24 cellular contexts compared by ENCODE assay signal in genomic region chr4:150619032-150619431, GRCh38. TPM values are rescaled to one million over a fixed set of nuclear protein-coding genes. Genes with fewer than 3 reads are reported as not detected.
A peak's percentile ranks its signal among the peaks of the same experiment; 100 is the strongest.
DNase-seq lines count a peak whose midpoint lies in the region; ATAC-seq and TF ChIP-seq lines count a peak whose summit lies in the region.
"Had no signal": no experiment of that assay in that cellular context is flagged by ENCODE, and none has a peak within 500 bp of the region (broad histone marks: within the 10 kb centered on the region; RNA-seq: fewer than 3 reads in every experiment).

No MANE protein-coding gene starts in this region.

- H3K23ac ChIP-seq in mesendoderm (ENCODE audit: low read length), result no peak overlapping the region

- H3K4me2 ChIP-seq in mesendoderm (ENCODE audit: low read length), result no peak overlapping the region

- no peak overlapping the region for H2BK15ac ChIP-seq in mesendoderm (replicated peaks; ENCODE audit: low read depth)

- peak overlapping the region; percentile 29 for H3K4me3 Mint-ChIP-seq in natural killer cell
- no peak overlapping the region for H3K4me3 Mint-ChIP-seq in natural killer cell treated with Interleukin-12 subunit alpha and Interleukin-12 subunit beta and Interleukin-15 and Interleukin-18, amount 100 ng/mL, for 72 hours
- H3K4me3 Mint-ChIP-seq: CD14-positive monocyte, neural crest cell had no signal

- H3K27ac Mint-ChIP-seq in natural killer cell, result peak overlapping the region; percentile 35 to 58
- H3K27ac Mint-ChIP-seq in natural killer cell treated with Interleukin-12 subunit alpha and Interleukin-12 subunit beta and Interleukin-15 and Interleukin-18, amount 100 ng/mL, for 72 hours, result no peak overlapping the region
- H3K27ac Mint-ChIP-seq: activated naive CD4-positive, alpha-beta T cell treated with anti-CD3 and anti-CD28 coated beads, Interleukin-2, amount 50 U/mL, for 72 hours; CD14-positive monocyte had no signal

- H3K9ac ChIP-seq in mesendoderm (ENCODE audit: low read length), result no peak overlapping the region

- no peaks in the 10 kb centered on the region for H3K4me1 ChIP-seq in mesendoderm (ENCODE audit: control insufficient read depth, low read depth, low read length)
- H3K4me1 ChIP-seq: body of pancreas, colonic mucosa, gastrocnemius medialis, spleen, vagina had no signal

- H3K4ac ChIP-seq in mesendoderm (ENCODE audit: low read depth, low read length), result no peak overlapping the region

- intact Hi-C loops in natural killer cell (cut with micrococcal nuclease), result no loop called here

- peaks cover 8 to 12% of the 10 kb centered on the region in 2 donors for H3K4me1 Mint-ChIP-seq in natural killer cell
- peaks cover 0 to 3% of the 10 kb centered on the region in 2 donors for H3K4me1 Mint-ChIP-seq in natural killer cell treated with Interleukin-12 subunit alpha and Interleukin-12 subunit beta and Interleukin-15 and Interleukin-18, amount 100 ng/mL, for 72 hours (ENCODE audit: low read depth in 2 of 2)
- H3K4me1 Mint-ChIP-seq: CD14-positive monocyte, neural crest cell had no signal

- no peak overlapping the region for H2AK5ac ChIP-seq in mesendoderm (ENCODE audit: low read length)

- no peak overlapping the region for H3K27ac ChIP-seq in mesendoderm (ENCODE audit: low read depth, low read length)
- H3K27ac ChIP-seq: body of pancreas, colonic mucosa, gastrocnemius medialis, spleen, vagina had no signal

- H3K36me3 ChIP-seq in mesendoderm (ENCODE audit: control insufficient read depth, insufficient read depth, low read length), result no peaks in the 10 kb centered on the region
- H3K36me3 ChIP-seq: colonic mucosa, gastrocnemius medialis, vagina had no signal

- H3K4me3 ChIP-seq in mesendoderm (ENCODE audit: low read length), result no peak overlapping the region
- H3K4me3 ChIP-seq: body of pancreas, colonic mucosa, gastrocnemius medialis, spleen, vagina had no signal

- no peaks in the 10 kb centered on the region for H3K9me3 Mint-ChIP-seq in natural killer cell
- no peaks in the 10 kb centered on the region for H3K9me3 Mint-ChIP-seq in natural killer cell treated with Interleukin-12 subunit alpha and Interleukin-12 subunit beta and Interleukin-15 and Interleukin-18, amount 100 ng/mL, for 72 hours
- H3K9me3 Mint-ChIP-seq: activated naive CD4-positive, alpha-beta T cell treated with anti-CD3 and anti-CD28 coated beads, Interleukin-2, amount 50 U/mL, for 72 hours had no signal

- H2BK5ac ChIP-seq in mesendoderm (ENCODE audit: low read length), result no peak overlapping the region

- H3K79me2 ChIP-seq in mesendoderm (ENCODE audit: control insufficient read depth, insufficient read depth, low read length), result no peaks in the 10 kb centered on the region

- no peak overlapping the region for H2BK120ac ChIP-seq in mesendoderm (ENCODE audit: low read depth, low read length)

- no peaks in the 10 kb centered on the region for H3K79me1 ChIP-seq in mesendoderm (ENCODE audit: low read length)

- H3K36me3 Mint-ChIP-seq in natural killer cell, result no peaks in the 10 kb centered on the region
- H3K36me3 Mint-ChIP-seq in natural killer cell treated with Interleukin-12 subunit alpha and Interleukin-12 subunit beta and Interleukin-15 and Interleukin-18, amount 100 ng/mL, for 72 hours, result peaks cover 8% of the 10 kb centered on the region
- H3K36me3 Mint-ChIP-seq: CD14-positive monocyte had no signal

- no peak overlapping the region for H4K5ac ChIP-seq in mesendoderm (ENCODE audit: low read length)

- DNase-seq in natural killer cell (no peak), LHCN-M2 (ENCODE audit: low read depth) (peak; percentile 19), fibroblast of peridontal ligament (ENCODE audit: extremely low read depth) (peak; percentile 76), mesendoderm (no peak), GM10266 (ENCODE audit: extremely low spot score) (no peak)
- no peak for DNase-seq in natural killer cell treated with Interleukin-12 subunit alpha and Interleukin-12 subunit beta and Interleukin-15 and Interleukin-18, amount 100 ng/mL, for 72 hours (ENCODE audit: low spot score)
- DNase-seq: body of pancreas, colonic mucosa, DMS53, gastrocnemius medialis, HCEC 1CT, left cardiac atrium, NCI-H1694 treated with DMSO at 0.1 percent for 48 hours, spleen had no signal

- no peak overlapping the region for H3K18ac ChIP-seq in mesendoderm (ENCODE audit: low read length)

- no peak overlapping the region for H3K56ac ChIP-seq in mesendoderm (ENCODE audit: low read length)

- no peaks in the 10 kb centered on the region for H3K27me3 Mint-ChIP-seq in natural killer cell (ENCODE audit: low read depth in 2 of 2)
- no peaks in the 10 kb centered on the region for H3K27me3 Mint-ChIP-seq in natural killer cell treated with Interleukin-12 subunit alpha and Interleukin-12 subunit beta and Interleukin-15 and Interleukin-18, amount 100 ng/mL, for 72 hours

- TF ChIP-seq CTCF in natural killer cell (IDR thresholded peaks at IDR 0.05) (no peak), GM10266 (IDR thresholded peaks at IDR 0.05; ENCODE audit: control insufficient read depth, insufficient read depth, low read depth, missing control alignments) (no peak)

- no peak overlapping the region for H4K8ac ChIP-seq in mesendoderm (ENCODE audit: low read depth, low read length)

- WGBS in mesendoderm (ENCODE audit: extremely low coverage, insufficient coverage, low lambda C conversion rate), result no CpG with 5 or more reads among the region's 1 CpG

- no peak for ATAC-seq in natural killer cell
- ATAC-seq in natural killer cell treated with Interleukin-12 subunit alpha and Interleukin-12 subunit beta and Interleukin-15 and Interleukin-18, amount 100 ng/mL, for 72 hours, result no peak
- no peak for ATAC-seq in GM21619 (IDR thresholded peaks at IDR 0.05; ENCODE audit: unreplicated experiment)
- no peak for ATAC-seq in GM21737 (IDR thresholded peaks at IDR 0.05; ENCODE audit: unreplicated experiment)
- ATAC-seq: activated naive CD4-positive, alpha-beta T cell treated with anti-CD3 and anti-CD28 coated beads, Interleukin-2, amount 50 U/mL, for 72 hours; body of pancreas; gastrocnemius medialis; left cardiac atrium; SK-N-SH treated with all-trans-retinoic acid at 6 μM for 48 hours had no signal

- no peaks in the 10 kb centered on the region for H3K27me3 ChIP-seq in mesendoderm (ENCODE audit: insufficient read depth, low read length, poor library complexity)
- H3K27me3 ChIP-seq: body of pancreas, colonic mucosa, gastrocnemius medialis, spleen, vagina had no signal

RNA-seq across cellular contexts. Expression of gene MAB21L2, which starts 37.1 kb away (rescaled TPM):
- total RNA-seq in natural killer cell (not detected), LHCN-M2 (2014; rRNA removed) (0.06 TPM in 1 of 2 replicates, not detected in the other)
- total RNA-seq in natural killer cell treated with Interleukin-12 subunit alpha and Interleukin-12 subunit beta and Interleukin-15 and Interleukin-18, amount 100 ng/mL, for 72 hours, result not detected
- 0.02 TPM for polyA plus RNA-seq in LHCN-M2 (2012)
- polyA plus RNA-seq in mesendoderm (2013, experiment 1 of 2), result 0.06 TPM
- polyA plus RNA-seq in mesendoderm (2013, experiment 2 of 2), result 0.06 TPM
- total RNA-seq: A673; activated naive CD4-positive, alpha-beta T cell treated with anti-CD3 and anti-CD28 coated beads, Interleukin-2, amount 50 U/mL, for 72 hours; RPMI7951; spleen; subcutaneous adipose tissue had no signal
- polyA plus RNA-seq: CD14-positive monocyte, spleen had no signal

Comparison
In these comparisons a context has a peak if more than half of its experiments do, and no peak if none do; other contexts are left out.
1. H3K27ac Mint-ChIP-seq: peak in natural killer cell (2 of 2); none in natural killer cell treated with Interleukin-12 subunit alpha and Interleukin-12 subunit beta and Interleukin-15 and Interleukin-18, amount 100 ng/mL, for 72 hours (0 of 2).
2. DNase-seq: peak in LHCN-M2 (single experiment) and fibroblast of peridontal ligament (single experiment); none in natural killer cell (single experiment), natural killer cell treated with Interleukin-12 subunit alpha and Interleukin-12 subunit beta and Interleukin-15 and Interleukin-18, amount 100 ng/mL, for 72 hours (single experiment), mesendoderm (single experiment) and GM10266 (single experiment).